In genomic region chr14:31242179-31242940, GRCh38 we compare ENCODE assay signal across 7 cellular contexts. TPM values are rescaled to one million over a fixed set of nuclear protein-coding genes. Genes with fewer than 3 reads are reported as not detected.
DNase-seq lines count a peak whose midpoint lies in the region; ATAC-seq and TF ChIP-seq lines count a peak whose summit lies in the region.
"Not testable (repeated sequence)": the region's sequence is repeated elsewhere in the genome, so short reads cannot be mapped to it uniquely, and the experiment has no call there.

No MANE protein-coding gene starts in this region.

- not testable (repeated sequence) for H3K9me3 ChIP-seq in mammary epithelial cell (replicated peaks; ENCODE audit: insufficient read depth, low read length); mesenchymal stem cell (ENCODE audit: control insufficient read depth, low read length); sigmoid colon

- peak overlapping the region; percentile 72 for H2AFZ ChIP-seq in mammary epithelial cell (ENCODE audit: low read depth, low read length)
- not testable (repeated sequence) for H2AFZ ChIP-seq in mesenchymal stem cell (ENCODE audit: low read depth, low read length)

- not testable (repeated sequence) for H4K91ac ChIP-seq in mesenchymal stem cell (ENCODE audit: low read length)

- H3K14ac ChIP-seq in mesenchymal stem cell (ENCODE audit: low read length in 2 of 2): not testable (repeated sequence)

- H3K9me3 Mint-ChIP-seq in activated CD8-positive, alpha-beta T cell treated with anti-CD3 and anti-CD28 coated beads, Interleukin-2, amount 10 ng/mL, durations not matched to agents 7 days and 5 days (ENCODE audit: insufficient read depth): not testable (repeated sequence)

- not testable (repeated sequence) for H3K4me3 Mint-ChIP-seq in activated CD8-positive, alpha-beta T cell treated with anti-CD3 and anti-CD28 coated beads, Interleukin-2, amount 10 ng/mL, durations not matched to agents 7 days and 5 days

- ATAC-seq in activated CD8-positive, alpha-beta T cell treated with anti-CD3 and anti-CD28 coated beads, Interleukin-2, amount 10 ng/mL, durations not matched to agents 7 days and 5 days: not testable (repeated sequence)

- not testable (repeated sequence) for H3K18ac ChIP-seq in mesenchymal stem cell (ENCODE audit: low read depth in 1 of 2, low read length in 2 of 2)

- H3K9ac ChIP-seq in mammary epithelial cell (ENCODE audit: insufficient read depth, low read length): not testable (repeated sequence)
- H3K9ac ChIP-seq in mesenchymal stem cell (ENCODE audit: low read length): peak overlapping the region; percentile 79

- not testable (repeated sequence) for H2BK120ac ChIP-seq in mesenchymal stem cell (ENCODE audit: low read depth, low read length)

- not testable (repeated sequence) for H3K23ac ChIP-seq in mesenchymal stem cell (ENCODE audit: low read length in 2 of 2)

- not testable (repeated sequence) for H3K36me3 Mint-ChIP-seq in activated CD8-positive, alpha-beta T cell treated with anti-CD3 and anti-CD28 coated beads, Interleukin-2, amount 10 ng/mL, durations not matched to agents 7 days and 5 days (ENCODE audit: low read depth)

- H3K4me1 Mint-ChIP-seq in activated CD8-positive, alpha-beta T cell treated with anti-CD3 and anti-CD28 coated beads, Interleukin-2, amount 10 ng/mL, durations not matched to agents 7 days and 5 days (ENCODE audit: low read depth): peaks cover 26% of the 10 kb centered on the region

- not testable (repeated sequence) for H3K27me3 ChIP-seq in mammary epithelial cell (ENCODE audit: insufficient read depth, low read length); mesenchymal stem cell (ENCODE audit: control insufficient read depth in 1 of 2, insufficient read depth in 1 of 2, low read length in 2 of 2); sigmoid colon

- H3K79me1 ChIP-seq in mesenchymal stem cell (replicated peaks; ENCODE audit: low read length, poor library complexity, severe bottlenecking): not testable (repeated sequence)

- not testable (repeated sequence) for H3K4me3 ChIP-seq in mammary epithelial cell (replicated peaks in 1 of 3; ENCODE audit: insufficient read depth in 1 of 3, low read depth in 2 of 3, low read length in 3 of 3)
- H3K4me3 ChIP-seq in fibroblast of the aortic adventitia (ENCODE audit: low read depth, low read length) (peak overlapping the region; percentile 14), mesenchymal stem cell (ENCODE audit: insufficient read depth in 1 of 2, low read depth in 1 of 2, low read length in 2 of 2) (peak overlapping the region in 1 of 2 experiments; percentile 65), sigmoid colon (peak overlapping the region in 3 of 4 donors; percentile 9 to 21 (median 13))

- H3K36me3 ChIP-seq in mammary epithelial cell (ENCODE audit: insufficient read depth, low read length); mesenchymal stem cell (ENCODE audit: control insufficient read depth in 1 of 2, insufficient read depth in 2 of 2, low read depth in 1 of 2, low read length in 2 of 2); sigmoid colon: not testable (repeated sequence)

- not testable (repeated sequence) for H3K27me3 Mint-ChIP-seq in activated CD8-positive, alpha-beta T cell treated with anti-CD3 and anti-CD28 coated beads, Interleukin-2, amount 10 ng/mL, durations not matched to agents 7 days and 5 days (ENCODE audit: low read depth)

- CTCF ChIA-PET in activated CD8-positive, alpha-beta T cell treated with anti-CD3 and anti-CD28 coated beads, Interleukin-2, amount 10 ng/mL, durations not matched to agents 7 days and 5 days (lab: Charles Lee); mammary epithelial cell (lab: Charles Lee; ENCODE audit: low non-redundant PET): not testable (repeated sequence)

- not testable (repeated sequence) for TF ChIP-seq POLR2A in sigmoid colon (IDR thresholded peaks at IDR 0.05)

- POLR2A ChIA-PET in activated CD8-positive, alpha-beta T cell treated with anti-CD3 and anti-CD28 coated beads, Interleukin-2, amount 10 ng/mL, durations not matched to agents 7 days and 5 days (lab: Charles Lee): not testable (repeated sequence)

- H2BK12ac ChIP-seq in mesenchymal stem cell (ENCODE audit: low read length in 2 of 2): not testable (repeated sequence)

- peaks cover 21% of the 10 kb centered on the region for H3K4me1 ChIP-seq in mammary epithelial cell (ENCODE audit: insufficient read depth, low read length)
- not testable (repeated sequence) for H3K4me1 ChIP-seq in mesenchymal stem cell (ENCODE audit: control insufficient read depth, insufficient read depth, low read depth, low read length)
- peaks cover 0 to 14% (median 12%) of the 10 kb centered on the region in 4 donors for H3K4me1 ChIP-seq in sigmoid colon

- peak overlapping the region; percentile 5 for H3K4me2 ChIP-seq in mammary epithelial cell (ENCODE audit: insufficient read depth, low read depth, low read length)
- not testable (repeated sequence) for H3K4me2 ChIP-seq in mesenchymal stem cell (ENCODE audit: low read length, poor library complexity, severe bottlenecking)

- not testable (repeated sequence) for H4K8ac ChIP-seq in mesenchymal stem cell (ENCODE audit: low read length)

- intact Hi-C loops in mammary epithelial cell (cut with micrococcal nuclease): loop anchor here (5.0 kb wide), 1 partner anchor 35 kb away; the partner anchor contains the start of gene HECTD1
- intact Hi-C loops in sigmoid colon (cut with DNase I): not testable (repeated sequence)

- not testable (repeated sequence) for H3K79me2 ChIP-seq in mammary epithelial cell (ENCODE audit: insufficient read depth, low read length)

- WGBS in mammary epithelial cell (ENCODE audit: low coverage, missing lambda C conversion rate): 77% methylated on average over 10 of the region's 10 CpGs
- 81% methylated on average over 7 of the region's 10 CpGs for WGBS in mesenchymal stem cell
- WGBS in sigmoid colon, 2 donors: 83 to 86% methylated on average over 10 of the region's 10 CpGs

- not testable (repeated sequence) for H3K4ac ChIP-seq in mesenchymal stem cell (ENCODE audit: low read depth in 1 of 2, low read length in 2 of 2)

- in situ Hi-C loops in mammary epithelial cell (cut with MboI; ENCODE audit: low sequenced_read_pairs in 2 of 2): not testable (repeated sequence)

- TF ChIP-seq EP300 in sigmoid colon (IDR thresholded peaks at IDR 0.05): not testable (repeated sequence)

- DNase-seq in HCEC 1CT: peak; percentile 20
- DNase-seq in NCI-H226: peak; percentile 57
- DNase-seq in activated CD8-positive, alpha-beta T cell treated with anti-CD3 and anti-CD28 coated beads, Interleukin-2, amount 10 ng/mL, durations not matched to agents 7 days and 5 days: peak; percentile 22
- DNase-seq in mammary epithelial cell, sigmoid colon: not testable (repeated sequence)
- peak; percentile 56 for DNase-seq in fibroblast of the aortic adventitia (ENCODE audit: low read depth)
- DNase-seq in mesenchymal stem cell: peak; percentile 57

- H4K20me1 ChIP-seq in mammary epithelial cell (ENCODE audit: insufficient read depth, low read length): not testable (repeated sequence)

- not testable (repeated sequence) for BruUV-seq in mammary epithelial cell (replicated peaks; lab: Mats Ljungman, UMichigan)

- H2BK15ac ChIP-seq in mesenchymal stem cell (ENCODE audit: low read depth, poor library complexity, severe bottlenecking): not testable (repeated sequence)

- dilution Hi-C loops in mammary epithelial cell (cut with HindIII; ENCODE audit: low sequenced_read_pairs): not testable (repeated sequence)

- H2BK5ac ChIP-seq in mesenchymal stem cell (ENCODE audit: low read depth, low read length, poor library complexity, severe bottlenecking): not testable (repeated sequence)

- H3K27ac Mint-ChIP-seq in activated CD8-positive, alpha-beta T cell treated with anti-CD3 and anti-CD28 coated beads, Interleukin-2, amount 10 ng/mL, durations not matched to agents 7 days and 5 days: not testable (repeated sequence)

- H2AK5ac ChIP-seq in mesenchymal stem cell (ENCODE audit: low read length, severe bottlenecking): not testable (repeated sequence)

- H3K27ac ChIP-seq in mammary epithelial cell (ENCODE audit: insufficient read depth, low read depth, low read length); mesenchymal stem cell (ENCODE audit: low read length, poor library complexity, severe bottlenecking): not testable (repeated sequence)
- peak overlapping the region in 3 of 4 donors; percentile 44 to 48 (median 47) for H3K27ac ChIP-seq in sigmoid colon

- TF ChIP-seq CTCF in mammary epithelial cell (conservative IDR thresholded peaks at IDR 0.05 in 1 of 2, IDR thresholded peaks at IDR 0.05 in 1 of 2; ENCODE audit: extremely low read depth in 1 of 2, insufficient read depth in 1 of 2, low read depth in 1 of 2, low read length in 2 of 2); fibroblast of the aortic adventitia (IDR thresholded peaks at IDR 0.05; ENCODE audit: insufficient read depth, low read length); sigmoid colon (IDR thresholded peaks at IDR 0.05): not testable (repeated sequence)

RNA-seq across cellular contexts. Expression of gene HECTD1, which starts 34.8 kb away (rescaled TPM):
- total RNA-seq in activated CD8-positive, alpha-beta T cell treated with anti-CD3 and anti-CD28 coated beads, Interleukin-2, amount 10 ng/mL, durations not matched to agents 7 days and 5 days: 100 to 1,000 TPM in 1 of 2 experiments, 10 to 100 TPM in 1; 90.6 to 105 TPM
- total RNA-seq in mammary epithelial cell (100 to 1,000 TPM; 120 to 162 TPM), fibroblast of the aortic adventitia (ENCODE audit: low replicate concordance) (266 and 380 TPM in 2 replicates), sigmoid colon (100 to 1,000 TPM; 152 to 186 (median 174) TPM)
- polyA plus RNA-seq in mammary epithelial cell (60.7 TPM), sigmoid colon (10 to 100 TPM; 30.0 to 46.7 (median 40.5) TPM)
- polyA minus RNA-seq in mammary epithelial cell: 159 TPM
- 44.7 TPM for polyA plus RNA-seq in mesenchymal stem cell (2013, experiment 1 of 2)
- 42.1 TPM for polyA plus RNA-seq in mesenchymal stem cell (2013, experiment 2 of 2)
